In the genomic region with DNA sequence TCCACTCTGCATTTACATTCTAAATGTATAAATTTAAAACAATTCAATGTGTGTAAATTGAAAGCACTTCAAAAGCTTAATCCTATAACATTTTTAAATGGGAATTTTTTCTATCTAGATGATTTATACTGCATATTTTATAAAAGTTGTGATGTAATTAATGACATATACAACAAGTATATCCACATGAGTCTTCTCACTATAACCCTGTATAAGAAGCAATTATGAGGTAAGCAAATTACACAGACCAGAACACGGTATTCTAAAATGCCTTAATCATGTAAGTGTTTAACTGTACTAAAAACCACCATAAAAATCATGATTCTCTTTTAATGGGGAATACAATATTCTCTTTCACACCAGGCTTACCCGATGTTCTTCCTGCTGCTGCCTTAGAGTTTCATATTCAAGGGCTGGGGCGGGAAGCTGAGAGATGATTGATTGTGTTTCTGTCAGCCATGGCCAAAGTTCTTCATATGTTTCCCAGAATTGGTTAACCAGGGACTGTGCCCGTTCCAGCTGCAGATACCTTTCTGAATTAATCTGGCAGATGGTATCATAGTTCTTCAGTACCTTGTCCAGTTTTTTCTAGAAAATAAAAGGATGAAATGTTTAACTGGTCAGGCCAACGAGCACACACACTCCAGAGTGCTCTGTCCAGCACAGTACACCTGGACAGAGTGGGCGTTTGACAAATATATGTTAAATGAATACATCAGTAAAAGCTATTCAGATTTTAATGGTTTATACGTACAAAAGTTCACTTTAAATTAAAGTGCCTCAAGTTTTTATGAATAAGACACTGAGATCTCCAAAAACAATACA, we compare ENCODE assay signal across 1 cellular context.
TF ChIP-seq lines count a peak whose summit lies in the region.

No MANE protein-coding gene starts in this region.

TF ChIP-seq in HepG2, 621 proteins besides CTCF, POLR2A, EP300 and RAD21 (continued from another document):
- TF ChIP-seq, protein P1, sequence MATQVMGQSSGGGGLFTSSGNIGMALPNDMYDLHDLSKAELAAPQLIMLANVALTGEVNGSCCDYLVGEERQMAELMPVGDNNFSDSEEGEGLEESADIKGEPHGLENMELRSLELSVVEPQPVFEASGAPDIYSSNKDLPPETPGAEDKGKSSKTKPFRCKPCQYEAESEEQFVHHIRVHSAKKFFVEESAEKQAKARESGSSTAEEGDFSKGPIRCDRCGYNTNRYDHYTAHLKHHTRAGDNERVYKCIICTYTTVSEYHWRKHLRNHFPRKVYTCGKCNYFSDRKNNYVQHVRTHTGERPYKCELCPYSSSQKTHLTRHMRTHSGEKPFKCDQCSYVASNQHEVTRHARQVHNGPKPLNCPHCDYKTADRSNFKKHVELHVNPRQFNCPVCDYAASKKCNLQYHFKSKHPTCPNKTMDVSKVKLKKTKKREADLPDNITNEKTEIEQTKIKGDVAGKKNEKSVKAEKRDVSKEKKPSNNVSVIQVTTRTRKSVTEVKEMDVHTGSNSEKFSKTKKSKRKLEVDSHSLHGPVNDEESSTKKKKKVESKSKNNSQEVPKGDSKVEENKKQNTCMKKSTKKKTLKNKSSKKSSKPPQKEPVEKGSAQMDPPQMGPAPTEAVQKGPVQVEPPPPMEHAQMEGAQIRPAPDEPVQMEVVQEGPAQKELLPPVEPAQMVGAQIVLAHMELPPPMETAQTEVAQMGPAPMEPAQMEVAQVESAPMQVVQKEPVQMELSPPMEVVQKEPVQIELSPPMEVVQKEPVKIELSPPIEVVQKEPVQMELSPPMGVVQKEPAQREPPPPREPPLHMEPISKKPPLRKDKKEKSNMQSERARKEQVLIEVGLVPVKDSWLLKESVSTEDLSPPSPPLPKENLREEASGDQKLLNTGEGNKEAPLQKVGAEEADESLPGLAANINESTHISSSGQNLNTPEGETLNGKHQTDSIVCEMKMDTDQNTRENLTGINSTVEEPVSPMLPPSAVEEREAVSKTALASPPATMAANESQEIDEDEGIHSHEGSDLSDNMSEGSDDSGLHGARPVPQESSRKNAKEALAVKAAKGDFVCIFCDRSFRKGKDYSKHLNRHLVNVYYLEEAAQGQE (IDR thresholded peaks at IDR 0.05; ENCODE audit: borderline replicate concordance in 1 of 2, low read depth in 1 of 2, low read length in 2 of 2) = peak in 1 of 2 experiments; percentile 79; a peak in 3 of 4 replicates
- TF ChIP-seq HOXD1 (CRISPR knock-in tag; IDR thresholded peaks at IDR 0.05) (peak; percentile 99), MEIS1 (CRISPR knock-in tag; IDR thresholded peaks at IDR 0.05; ENCODE audit: borderline replicate concordance) (peak; percentile 43; the same call in 1 of the 2 replicates), ZFAT (CRISPR knock-in tag; conservative IDR thresholded peaks at IDR 0.05) (no peak), SALL1 (CRISPR knock-in tag; IDR thresholded peaks at IDR 0.05) (peak; percentile 13; the same call in 1 of the 2 replicates)
- TF ChIP-seq, protein P2, sequence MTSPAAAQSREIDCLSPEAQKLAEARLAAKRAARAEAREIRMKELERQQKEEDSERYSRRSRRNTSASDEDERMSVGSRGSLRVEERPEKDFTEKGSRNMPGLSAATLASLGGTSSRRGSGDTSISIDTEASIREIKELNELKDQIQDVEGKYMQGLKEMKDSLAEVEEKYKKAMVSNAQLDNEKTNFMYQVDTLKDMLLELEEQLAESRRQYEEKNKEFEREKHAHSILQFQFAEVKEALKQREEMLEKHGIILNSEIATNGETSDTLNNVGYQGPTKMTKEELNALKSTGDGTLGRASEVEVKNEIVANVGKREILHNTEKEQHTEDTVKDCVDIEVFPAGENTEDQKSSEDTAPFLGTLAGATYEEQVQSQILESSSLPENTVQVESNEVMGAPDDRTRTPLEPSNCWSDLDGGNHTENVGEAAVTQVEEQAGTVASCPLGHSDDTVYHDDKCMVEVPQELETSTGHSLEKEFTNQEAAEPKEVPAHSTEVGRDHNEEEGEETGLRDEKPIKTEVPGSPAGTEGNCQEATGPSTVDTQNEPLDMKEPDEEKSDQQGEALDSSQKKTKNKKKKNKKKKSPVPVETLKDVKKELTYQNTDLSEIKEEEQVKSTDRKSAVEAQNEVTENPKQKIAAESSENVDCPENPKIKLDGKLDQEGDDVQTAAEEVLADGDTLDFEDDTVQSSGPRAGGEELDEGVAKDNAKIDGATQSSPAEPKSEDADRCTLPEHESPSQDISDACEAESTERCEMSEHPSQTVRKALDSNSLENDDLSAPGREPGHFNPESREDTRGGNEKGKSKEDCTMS (CRISPR knock-in tag; conservative IDR thresholded peaks at IDR 0.05) = no peak
